In genomic region chr14:99159341-99160340, GRCh38 we compare ENCODE assay signal across 17 cellular contexts.
DNase-seq lines count a peak whose midpoint lies in the region; ATAC-seq and TF ChIP-seq lines count a peak whose summit lies in the region.
"Had no signal": no experiment of that assay in that cellular context is flagged by ENCODE, and none has a peak within 500 bp of the region (broad histone marks: within the 10 kb centered on the region; RNA-seq: fewer than 3 reads in every experiment).

No MANE protein-coding gene starts in this region.

- no peak overlapping the region for H3K56ac ChIP-seq in H9 (ENCODE audit: insufficient read length, low read depth, low read length)

- WGBS in H9 (ENCODE audit: extremely low coverage, insufficient read length, low lambda C conversion rate): no CpG with 5 or more reads among the region's 22 CpGs
- 89 to 96% methylated on average over 14 to 22 of the region's 22 CpGs for WGBS in endodermal cell (ENCODE audit: insufficient coverage in 1 of 2, insufficient read length in 1 of 2), 2 experiments
- WGBS in sigmoid colon, 2 donors: 86 to 88% methylated on average over 22 of the region's 22 CpGs

- no peaks in the 10 kb centered on the region for H4K20me1 ChIP-seq in H9 (ENCODE audit: control insufficient read depth, insufficient read depth, insufficient read length)
- H4K20me1 ChIP-seq: BLaER1 treated with 17β-estradiol and CSF1 and Interleukin-3, amounts not matched to agents 10 nM and 100 nM had no signal

- H3K4me1 Mint-ChIP-seq in activated T-cell treated with anti-CD3 and anti-CD28 coated beads, Interleukin-2, amount 50 U/mL, for 24 hours (ENCODE audit: low read depth): peaks cover 15% of the 10 kb centered on the region
- H3K4me1 Mint-ChIP-seq in H9 (peaks cover 0 to 3% of the 10 kb centered on the region in 2 experiments; a peak in 1 of 4 replicates), endodermal cell (no peaks in the 10 kb centered on the region)

- H3K4me2 ChIP-seq in H9 (ENCODE audit: insufficient read depth, insufficient read length, low read length): no peak overlapping the region
- H3K4me2 ChIP-seq: BLaER1 treated with 17β-estradiol and CSF1 and Interleukin-3, amounts not matched to agents 10 nM and 100 nM had no signal

- TF ChIP-seq CTCF in H9 (conservative IDR thresholded peaks at IDR 0.05) (no peak), endodermal cell (conservative IDR thresholded peaks at IDR 0.05) (no peak), sigmoid colon (IDR thresholded peaks at IDR 0.05) (no peak), brain microvascular endothelial cell (IDR thresholded peaks at IDR 0.05; ENCODE audit: low read depth, low read length, missing control alignments) (no peak)

- no peak overlapping the region for H2BK20ac ChIP-seq in H9 (ENCODE audit: low read depth, low read length, poor library complexity, severe bottlenecking)

- no peak overlapping the region for H2BK5ac ChIP-seq in H9 (ENCODE audit: insufficient read length, low read length)

- no peak overlapping the region for H2BK12ac ChIP-seq in H9 (ENCODE audit: insufficient read length, low read depth, low read length)

- no peak overlapping the region for H3K27ac ChIP-seq in H9 (ENCODE audit: insufficient read length, low read depth, low read length)
- H3K27ac ChIP-seq in endodermal cell (ENCODE audit: low read depth, low read length): no peak overlapping the region
- H3K27ac ChIP-seq in sigmoid colon: no peak overlapping the region
- no peak overlapping the region for H3K27ac ChIP-seq in brain microvascular endothelial cell
- H3K27ac ChIP-seq: BLaER1 treated with 17β-estradiol and CSF1 and Interleukin-3, amounts not matched to agents 10 nM and 100 nM had no signal

- H3K23me2 ChIP-seq in H9 (ENCODE audit: insufficient read length, low read depth, low read length, poor library complexity, severe bottlenecking): no peaks in the 10 kb centered on the region

- no peak overlapping the region for H2BK15ac ChIP-seq in H9 (ENCODE audit: low read depth, low read length)

- H3K9me3 ChIP-seq in H9 (ENCODE audit: control insufficient read depth, low read depth, low read length): no peaks in the 10 kb centered on the region
- H3K9me3 ChIP-seq in endodermal cell (ENCODE audit: control insufficient read depth, low read length): no peaks in the 10 kb centered on the region
- no peaks in the 10 kb centered on the region for H3K9me3 ChIP-seq in sigmoid colon
- H3K9me3 ChIP-seq: MG63 had no signal

- no peaks in the 10 kb centered on the region for H3K79me1 ChIP-seq in H9 (ENCODE audit: insufficient read depth, low read depth, low read length, poor library complexity, severe bottlenecking)

- H3K4me1 ChIP-seq in H9 (ENCODE audit: insufficient read depth, low read length): no peaks in the 10 kb centered on the region
- no peaks in the 10 kb centered on the region for H3K4me1 ChIP-seq in endodermal cell (ENCODE audit: control insufficient read depth, insufficient read depth, low read length)
- H3K4me1 ChIP-seq in sigmoid colon: no peaks in the 10 kb centered on the region

- no peak for TF ChIP-seq EP300 in sigmoid colon (IDR thresholded peaks at IDR 0.05)

- H4K5ac ChIP-seq in H9 (ENCODE audit: insufficient read length, low read depth, low read length): no peak overlapping the region

- peaks cover 12% of the 10 kb centered on the region for H3K9me3 Mint-ChIP-seq in activated T-cell treated with anti-CD3 and anti-CD28 coated beads, Interleukin-2, amount 50 U/mL, for 24 hours
- no peaks in the 10 kb centered on the region for H3K9me3 Mint-ChIP-seq in H9
- no peaks in the 10 kb centered on the region for H3K9me3 Mint-ChIP-seq in endodermal cell

- in situ Hi-C loops in brain microvascular endothelial cell (cut with HindIII; ENCODE audit: low pct_ligation_motif_present, low sequenced_read_pairs) (no loop called here), ACHN (cut with HindIII; ENCODE audit: low pct_ligation_motif_present, low pct_unique_long_range_greater_than_20kb, low sequenced_read_pairs) (no loop called here)

- H3K36me3 ChIP-seq in endodermal cell (ENCODE audit: control insufficient read depth, insufficient read depth, low read length) (no peaks in the 10 kb centered on the region), sigmoid colon (no peaks in the 10 kb centered on the region), brain microvascular endothelial cell (replicated peaks) (no peaks in the 10 kb centered on the region)
- H3K36me3 ChIP-seq: BLaER1 treated with 17β-estradiol and CSF1 and Interleukin-3, amounts not matched to agents 10 nM and 100 nM; MG63 had no signal

- H2AFZ ChIP-seq in H9 (ENCODE audit: low read length): no peak overlapping the region

- H4K8ac ChIP-seq in H9 (replicated peaks; ENCODE audit: insufficient read length, low read depth, low read length): no peak overlapping the region

- H3K4ac ChIP-seq in H9 (ENCODE audit: low read depth, low read length): no peak overlapping the region

- H3K27me3 ChIP-seq in H9 (ENCODE audit: insufficient read depth, low read length) (no peaks in the 10 kb centered on the region), endodermal cell (ENCODE audit: control insufficient read depth, insufficient read depth, low read length, poor library complexity, severe bottlenecking) (no peaks in the 10 kb centered on the region), sigmoid colon (peaks cover 0 to 5% (median 0%) of the 10 kb centered on the region in 3 donors), brain microvascular endothelial cell (replicated peaks) (no peaks in the 10 kb centered on the region)
- H3K27me3 ChIP-seq: BLaER1 treated with 17β-estradiol and CSF1 and Interleukin-3, amounts not matched to agents 10 nM and 100 nM; MG63 had no signal

- no peak overlapping the region; the same call in 1 of the 2 replicates for H3K14ac ChIP-seq in H9 (ENCODE audit: insufficient read depth, low read length)

- no peak overlapping the region for H2BK120ac ChIP-seq in H9 (ENCODE audit: low read depth, low read length, poor library complexity, severe bottlenecking)

- no peak overlapping the region for H3K4me3 ChIP-seq in endodermal cell (ENCODE audit: low read length)
- H3K4me3 ChIP-seq in sigmoid colon: no peak overlapping the region
- no peak overlapping the region for H3K4me3 ChIP-seq in brain microvascular endothelial cell (ENCODE audit: low read depth, low read length)
- H3K4me3 ChIP-seq: BLaER1 treated with 17β-estradiol and CSF1 and Interleukin-3, amounts not matched to agents 10 nM and 100 nM; MG63 had no signal

- no peaks in the 10 kb centered on the region for H3K79me2 ChIP-seq in H9 (ENCODE audit: insufficient read depth, low read length)

- no peak overlapping the region for H3T11ph ChIP-seq in H9 (ENCODE audit: low read length)

- H3K27ac Mint-ChIP-seq in activated T-cell treated with anti-CD3 and anti-CD28 coated beads, Interleukin-2, amount 50 U/mL, for 24 hours: peak overlapping the region; percentile 5
- H3K27ac Mint-ChIP-seq in H9 (peak overlapping the region in 1 of 3 experiments; percentile 88; a peak in 1 of 7 replicates), endodermal cell (no peak overlapping the region)

- H3K36me3 Mint-ChIP-seq in activated T-cell treated with anti-CD3 and anti-CD28 coated beads, Interleukin-2, amount 50 U/mL, for 24 hours (ENCODE audit: low read depth): peaks cover 6% of the 10 kb centered on the region
- H3K36me3 Mint-ChIP-seq in H9 (ENCODE audit: insufficient read depth in 1 of 3, low read depth in 3 of 3) (no peaks in the 10 kb centered on the region; a peak in 1 of 7 replicates), endodermal cell (ENCODE audit: low read depth) (no peaks in the 10 kb centered on the region)

- H3K23ac ChIP-seq in H9 (ENCODE audit: insufficient read length, low read depth, low read length): no peak overlapping the region

- H3K9ac ChIP-seq in H9 (ENCODE audit: extremely low read depth, insufficient read length, low read length) (no peak overlapping the region), endodermal cell (ENCODE audit: extremely low read depth, low read length, poor library complexity, severe bottlenecking) (no peak overlapping the region)
- H3K9ac ChIP-seq: BLaER1 treated with 17β-estradiol and CSF1 and Interleukin-3, amounts not matched to agents 10 nM and 100 nM had no signal

- no peak overlapping the region for H3K4me3 Mint-ChIP-seq in activated T-cell treated with anti-CD3 and anti-CD28 coated beads, Interleukin-2, amount 50 U/mL, for 24 hours
- H3K4me3 Mint-ChIP-seq in H9 (no peak overlapping the region), endodermal cell (no peak overlapping the region)
- H3K4me3 Mint-ChIP-seq: CD8-positive, alpha-beta memory T cell had no signal

- intact Hi-C loops in sigmoid colon (cut with DNase I): no loop called here

- TF ChIP-seq POLR2A in sigmoid colon (IDR thresholded peaks at IDR 0.05): no peak

- no peak overlapping the region for H4K91ac ChIP-seq in H9 (ENCODE audit: insufficient read length, low read depth, low read length)

- no peak for ATAC-seq in GM21825 (IDR thresholded peaks at IDR 0.05; ENCODE audit: unreplicated experiment)

- DNase-seq in activated T-cell treated with anti-CD3 and anti-CD28 coated beads, Interleukin-2, amount 50 U/mL, for 24 hours: peak; percentile 26
- DNase-seq in activated T-cell treated with anti-CD3 and anti-CD28 coated beads, Interleukin-2, amount 50 U/mL, for 1 hour: no peak
- DNase-seq in H9 (peak; percentile 22), endodermal cell (peak; percentile 51), sigmoid colon (peak; percentile 48), brain microvascular endothelial cell (no peak), ACHN (no peak)
- DNase-seq: CD8-positive, alpha-beta memory T cell; DMS79; IMR-90; Karpas-422; MG63; NCI-H1105; NCI-H1694; NCI-H524 had no signal

- H2AK5ac ChIP-seq in H9 (ENCODE audit: insufficient read length, low read length): no peak overlapping the region

- no peak overlapping the region for H3K18ac ChIP-seq in H9 (ENCODE audit: insufficient read length, low read depth, low read length)

- no peaks in the 10 kb centered on the region for H3K27me3 Mint-ChIP-seq in activated T-cell treated with anti-CD3 and anti-CD28 coated beads, Interleukin-2, amount 50 U/mL, for 24 hours
- H3K27me3 Mint-ChIP-seq in H9 (ENCODE audit: low read depth): peaks cover 2% of the 10 kb centered on the region; the same call in 1 of the 2 replicates
- peaks cover 9% of the 10 kb centered on the region for H3K27me3 Mint-ChIP-seq in endodermal cell (ENCODE audit: insufficient read depth)
- H3K27me3 Mint-ChIP-seq: CD8-positive, alpha-beta memory T cell had no signal

Comparison
In these comparisons a context has a peak if more than half of its experiments do, and no peak if none do; other contexts are left out.
1. DNase-seq: peak in activated T-cell treated with anti-CD3 and anti-CD28 coated beads, Interleukin-2, amount 50 U/mL, for 24 hours (single experiment), H9 (single experiment), endodermal cell (single experiment) and sigmoid colon (single experiment); none in activated T-cell treated with anti-CD3 and anti-CD28 coated beads, Interleukin-2, amount 50 U/mL, for 1 hour (single experiment), brain microvascular endothelial cell (single experiment) and ACHN (single experiment).